In genomic region chr3:173552526-173552925, GRCh38 we compare ENCODE assay signal across 1 cellular context.
TF ChIP-seq lines count a peak whose summit lies in the region.

No MANE protein-coding gene starts in this region.

TF ChIP-seq in HepG2, 621 proteins besides CTCF, POLR2A, EP300 and RAD21:
- no peak for TF ChIP-seq ZUFSP (CRISPR knock-in tag; IDR thresholded peaks at IDR 0.05; ENCODE audit: borderline replicate concordance)
- TF ChIP-seq GABPB1 (CRISPR knock-in tag; IDR thresholded peaks at IDR 0.05), result peak; percentile 22; the same call in 1 of the 2 replicates
- TF ChIP-seq GABPA (IDR thresholded peaks at IDR 0.05; ENCODE audit: low read depth, low read length), result no peak
- TF ChIP-seq GABPA (CRISPR knock-in tag; IDR thresholded peaks at IDR 0.05; ENCODE audit: low read depth), result peak; percentile 51; the same call in 1 of the 2 replicates
TF ChIP-seq in HepG2: peak in this region for 2.
